In genomic region chr14:32428149-32428548, GRCh38 we compare ENCODE assay signal across 23 cellular contexts.
A peak's percentile ranks its signal among the peaks of the same experiment; 100 is the strongest.
DNase-seq lines count a peak whose midpoint lies in the region; ATAC-seq lines count a peak whose summit lies in the region.
"Had no signal": no experiment of that assay in that cellular context is flagged by ENCODE, and none has a peak within 500 bp of the region (broad histone marks: within the 10 kb centered on the region; RNA-seq: fewer than 3 reads in every experiment).

No MANE protein-coding gene starts in this region.

- ATAC-seq in left ventricle myocardium superior (peak; percentile 58), GM19397 (IDR thresholded peaks at IDR 0.05; ENCODE audit: unreplicated experiment) (no peak), HG03520 (IDR thresholded peaks at IDR 0.05; ENCODE audit: unreplicated experiment) (no peak)
- ATAC-seq: activated T-cell treated with anti-CD3 and anti-CD28 coated beads, Interleukin-2, amount 50 U/mL, for 4 hours had no signal

- DNase-seq in NCI-H1092 treated with DMSO at 0.1 percent for 48 hours (lab: John Stamatoyannopoulos, UW) (peak; percentile 20), NCI-H1092 (lab: John Stamatoyannopoulos, UW) (no peak), astrocyte of the hippocampus (ENCODE audit: low read depth, low spot score) (peak; percentile 32), left ventricle myocardium superior (no peak)
- DNase-seq in effector CD8-positive, alpha-beta T cell (lab: John Stamatoyannopoulos, UW): no peak
- DNase-seq: activated B cell treated with CpG ODN at 0.5 μM for 24 hours; activated CD4-positive, alpha-beta memory T cell treated with anti-CD3 and anti-CD28 coated beads, Interleukin-2, amount 10 ng/mL, durations not matched to agents 7 days and 5 days; activated naive CD8-positive, alpha-beta T cell treated with anti-CD3 and anti-CD28 coated beads for 36 hours; activated T-cell treated with anti-CD3 and anti-CD28 coated beads, Interleukin-2, amount 50 U/mL, for 4 hours; Caco-2; EL; MM.1S; NCI-H187; NCI-H524; occipital lobe; SIG-M5; thyroid gland had no signal

- intact Hi-C loops in left ventricle myocardium superior (cut with micrococcal nuclease): no loop called here

- peak overlapping the region; percentile 48 for H3K27ac ChIP-seq in temporal lobe (ENCODE audit: low read depth, low read length)
- H3K27ac ChIP-seq: 22Rv1, breast epithelium, HL-60, thyroid gland had no signal

Comparison
In these comparisons a context has a peak if more than half of its experiments do, and no peak if none do; other contexts are left out.
1. DNase-seq: peak in NCI-H1092 treated with DMSO at 0.1 percent for 48 hours (single experiment) and astrocyte of the hippocampus (single experiment); none in NCI-H1092 (single experiment), left ventricle myocardium superior (single experiment) and effector CD8-positive, alpha-beta T cell (single experiment).